8 cellular contexts compared by ENCODE assay signal in the genomic region with DNA sequence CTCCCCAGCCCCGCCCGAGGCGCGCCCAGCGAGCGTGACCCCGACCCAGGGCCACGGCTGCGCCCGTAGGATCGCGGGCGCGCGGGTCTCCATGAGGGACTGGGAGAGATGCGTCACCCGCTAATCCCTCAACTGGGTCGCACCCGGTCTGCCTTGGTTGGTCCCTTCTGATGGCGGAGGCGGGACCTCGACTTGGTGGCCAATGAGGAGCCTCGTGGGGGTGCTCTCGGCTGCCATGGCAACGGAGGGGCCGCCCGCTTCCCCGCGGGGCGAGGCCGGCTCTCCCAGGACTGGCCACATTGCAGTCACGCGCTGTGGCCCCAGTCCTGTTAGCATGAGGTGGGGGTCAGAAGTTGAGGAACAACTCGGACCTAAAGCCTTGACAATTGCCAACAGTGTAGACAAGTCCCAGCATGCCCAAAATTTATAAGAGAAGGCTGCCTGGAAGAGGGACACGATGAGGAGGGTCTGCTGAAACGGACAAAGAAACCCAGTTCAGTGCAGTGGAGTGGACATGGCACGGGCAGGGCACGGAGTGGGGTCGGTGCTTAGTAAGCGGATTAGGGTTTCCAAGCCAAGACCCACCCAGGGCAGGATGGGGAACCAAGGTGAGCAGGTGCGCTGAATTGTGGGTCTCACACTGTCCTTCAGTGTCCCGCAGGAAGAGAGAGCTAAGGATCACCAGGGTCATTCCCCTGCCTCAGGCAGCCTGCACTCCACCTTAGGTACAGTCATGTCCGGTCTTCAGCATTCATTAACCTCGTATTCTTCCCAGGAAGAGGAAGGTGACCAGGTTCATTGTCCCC. TPM values are rescaled to one million over a fixed set of nuclear protein-coding genes. Genes with fewer than 3 reads are reported as not detected.
DNase-seq lines count a peak whose midpoint lies in the region; ATAC-seq and TF ChIP-seq lines count a peak whose summit lies in the region.

No MANE protein-coding gene starts in this region.

- ATAC-seq in GM19023 (IDR thresholded peaks at IDR 0.05; ENCODE audit: unreplicated experiment) = peak; percentile 84
- peak; percentile 69 for ATAC-seq in HG03196 (IDR thresholded peaks at IDR 0.05; ENCODE audit: unreplicated experiment)
- ATAC-seq in left lung = peak; percentile 97

- H3K27ac ChIP-seq in coronary artery (peak overlapping the region; percentile 94 to 98), left lung (peak overlapping the region; percentile 95 to 99)

- H3K4me1 Mint-ChIP-seq in activated CD4-positive, alpha-beta T cell treated with anti-CD3 and anti-CD28 coated beads, Interleukin-2, amount 10 ng/mL, durations not matched to agents 24 days and 14 days = peaks cover 53% of the 10 kb centered on the region

- intact Hi-C loops in activated CD4-positive, alpha-beta T cell treated with anti-CD3 and anti-CD28 coated beads, Interleukin-2, amount 10 ng/mL, durations not matched to agents 24 days and 14 days (cut with micrococcal nuclease) = loop anchor here (1.0 to 5.0 kb wide), 8 partner anchors 7 to 366 kb away; no protein-coding TSS in a partner anchor
- intact Hi-C loops in left lung (cut with DNase I) = no loop called here

- DNase-seq in AG09319 (ENCODE audit: extremely low read depth, low read depth) (peak; percentile 98), NCI-H345 (lab: John Stamatoyannopoulos, UW) (peak; percentile 92), coronary artery (ENCODE audit: low spot score) (peak; percentile 99), left lung (peak; percentile 97 to 99)
- peak; percentile 98 for DNase-seq in activated CD4-positive, alpha-beta T cell treated with anti-CD3 and anti-CD28 coated beads, Interleukin-2, amount 10 ng/mL, durations not matched to agents 24 days and 14 days
- peak; percentile 88 for DNase-seq in stimulated activated CD4-positive, alpha-beta T cell treated with anti-CD3 and anti-CD28 coated beads, Interleukin-2, amount 100 ng/mL, for 4 hours (ENCODE audit: low read depth)

- H3K4me3 Mint-ChIP-seq in activated CD4-positive, alpha-beta T cell treated with anti-CD3 and anti-CD28 coated beads, Interleukin-2, amount 10 ng/mL, durations not matched to agents 24 days and 14 days = peak overlapping the region; percentile 88

- H3K36me3 ChIP-seq in left lung = no peaks in the 10 kb centered on the region

- H3K27ac Mint-ChIP-seq in activated CD4-positive, alpha-beta T cell treated with anti-CD3 and anti-CD28 coated beads, Interleukin-2, amount 10 ng/mL, durations not matched to agents 24 days and 14 days = peak overlapping the region; percentile 100

- H3K9me3 Mint-ChIP-seq in activated CD4-positive, alpha-beta T cell treated with anti-CD3 and anti-CD28 coated beads, Interleukin-2, amount 10 ng/mL, durations not matched to agents 24 days and 14 days = peaks cover 4% of the 10 kb centered on the region

- no peaks in the 10 kb centered on the region for H3K27me3 ChIP-seq in left lung

- no peaks in the 10 kb centered on the region for H3K9me3 ChIP-seq in left lung

- H3K4me1 ChIP-seq in left lung = peaks cover 7 to 43% of the 10 kb centered on the region in 2 donors

- peaks cover 6% of the 10 kb centered on the region for H3K36me3 Mint-ChIP-seq in activated CD4-positive, alpha-beta T cell treated with anti-CD3 and anti-CD28 coated beads, Interleukin-2, amount 10 ng/mL, durations not matched to agents 24 days and 14 days (ENCODE audit: low read depth)

- H3K4me3 ChIP-seq in coronary artery (peak overlapping the region; percentile 84), left lung (peak overlapping the region; percentile 63 to 82)

- no peak for TF ChIP-seq CTCF in AG09319 (IDR thresholded peaks at IDR 0.05; ENCODE audit: low read depth, low read length)
- TF ChIP-seq CTCF in coronary artery (IDR thresholded peaks at IDR 0.05) = no peak
- TF ChIP-seq CTCF in left lung (IDR thresholded peaks at IDR 0.05) = no peak

- peaks cover 2% of the 10 kb centered on the region for H3K27me3 Mint-ChIP-seq in activated CD4-positive, alpha-beta T cell treated with anti-CD3 and anti-CD28 coated beads, Interleukin-2, amount 10 ng/mL, durations not matched to agents 24 days and 14 days

RNA-seq across cellular contexts. Expression of a gene that starts 24.4 kb away (rescaled TPM):
- total RNA-seq in activated CD4-positive, alpha-beta T cell treated with anti-CD3 and anti-CD28 coated beads, Interleukin-2, amount 10 ng/mL, durations not matched to agents 24 days and 14 days = 260 and 271 TPM in 2 replicates
- 10 to 100 TPM; 40.7 to 73.8 TPM for total RNA-seq in left lung

RNA-seq across cellular contexts. Expression of a gene that starts 56.5 kb away (rescaled TPM):
- total RNA-seq in activated CD4-positive, alpha-beta T cell treated with anti-CD3 and anti-CD28 coated beads, Interleukin-2, amount 10 ng/mL, durations not matched to agents 24 days and 14 days = 32.5 and 35.1 TPM in 2 replicates
- 10 to 100 TPM; 30.9 to 38.9 TPM for total RNA-seq in left lung

Comparison
In these comparisons a context has a peak if more than half of its experiments do, and no peak if none do; other contexts are left out.
1. Peak in every context shown above with its lines: DNase-seq, ATAC-seq, H3K4me3 ChIP-seq and H3K27ac ChIP-seq.